Comparison of ENCODE assay signal across 1 cellular context in the genomic region with DNA sequence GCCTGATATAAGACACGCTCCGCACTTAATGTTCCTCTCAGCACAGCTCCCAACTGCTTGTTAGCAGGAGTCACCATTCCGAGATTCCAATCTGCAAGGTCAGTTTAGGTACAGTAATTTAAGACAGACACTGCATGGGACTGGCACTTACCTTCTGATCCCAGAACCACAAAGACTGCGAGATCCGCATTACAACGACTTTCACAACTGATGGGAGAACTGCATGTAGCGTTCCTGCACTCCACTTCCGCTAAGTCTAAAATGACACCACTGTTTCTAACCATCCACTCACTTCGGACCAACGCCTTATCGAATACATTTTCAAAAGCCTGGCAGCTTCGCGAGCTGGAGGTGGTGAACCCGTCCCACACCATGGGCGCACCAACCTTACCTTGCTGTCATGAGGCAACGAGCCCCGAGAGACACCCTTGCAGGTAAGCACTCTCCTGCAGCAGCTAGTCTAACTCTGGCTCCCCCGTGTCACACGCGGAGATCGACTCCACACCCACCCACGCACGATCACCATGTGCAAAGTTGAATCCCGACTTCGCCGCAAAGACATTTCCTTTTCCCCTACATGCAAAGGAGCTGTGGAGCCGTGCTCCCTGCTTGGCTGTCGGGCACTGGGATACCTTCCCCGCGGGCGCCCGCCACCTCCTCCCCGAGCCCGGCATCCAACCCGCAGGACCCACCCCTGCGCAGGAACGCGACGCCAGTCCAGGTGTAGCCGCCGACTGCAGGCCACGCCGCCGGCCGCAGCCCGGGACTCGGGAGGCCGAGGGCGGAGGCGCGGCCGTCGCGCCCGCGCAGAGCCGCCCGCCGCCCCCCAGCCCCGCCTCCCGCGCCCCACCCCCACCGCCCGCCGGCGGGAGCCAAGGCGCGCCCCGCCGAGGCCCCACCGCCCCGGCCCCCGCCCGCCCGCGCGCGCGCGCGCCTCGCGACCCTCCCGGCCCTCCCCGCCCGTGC.
TF ChIP-seq lines count a peak whose summit lies in the region.

No MANE protein-coding gene starts in this region.

TF ChIP-seq in GM12878, 131 proteins besides CTCF, POLR2A, EP300 and RAD21 (continues in another document):
- TF ChIP-seq KLF5 (IDR thresholded peaks at IDR 0.05; ENCODE audit: partially characterized antibody) (no peak), YY1 (IDR thresholded peaks at IDR 0.05; ENCODE audit: low read depth, low read length) (no peak), FOXK2 (IDR thresholded peaks at IDR 0.05) (no peak), CBFB (IDR thresholded peaks at IDR 0.05; ENCODE audit: low read depth) (no peak), MTA2 (IDR thresholded peaks at IDR 0.05; ENCODE audit: low read depth) (no peak), CHD1 (IDR thresholded peaks at IDR 0.05; ENCODE audit: low read depth, low read length) (no peak), ETV6 (conservative IDR thresholded peaks at IDR 0.05 in 1 of 2, IDR thresholded peaks at IDR 0.05 in 1 of 2; ENCODE audit: borderline replicate concordance in 1 of 2, low read depth in 1 of 2) (no peak), NR2C2 (IDR thresholded peaks at IDR 0.05; ENCODE audit: borderline replicate concordance, control insufficient read depth, insufficient read length, low read depth) (no peak), ASH2L (IDR thresholded peaks at IDR 0.05; ENCODE audit: borderline replicate concordance, low read depth) (no peak), EED (IDR thresholded peaks at IDR 0.05; ENCODE audit: low read depth) (no peak), GABPA (IDR thresholded peaks at IDR 0.05; ENCODE audit: low read depth) (no peak), SMARCA5 (IDR thresholded peaks at IDR 0.05) (no peak), TARDBP (IDR thresholded peaks at IDR 0.05; ENCODE audit: borderline replicate concordance) (no peak), HDGF (IDR thresholded peaks at IDR 0.05) (0 out of 2 replicates have a peak, but pooled peaks have one; percentile 55), JUND (IDR thresholded peaks at IDR 0.05; ENCODE audit: low read depth, low read length) (no peak), ZNF384 (IDR thresholded peaks at IDR 0.05; ENCODE audit: borderline replicate concordance, low read depth, low read length) (no peak), MYB (IDR thresholded peaks at IDR 0.05; ENCODE audit: borderline replicate concordance, low read depth, low read length) (no peak), RBBP5 (conservative IDR thresholded peaks at IDR 0.05) (no peak), KDM1A (IDR thresholded peaks at IDR 0.05; ENCODE audit: borderline replicate concordance) (no peak), ZNF622 (IDR thresholded peaks at IDR 0.05) (no peak), ATF7 (IDR thresholded peaks at IDR 0.05; ENCODE audit: low read depth) (no peak), BACH1 (IDR thresholded peaks at IDR 0.05; ENCODE audit: borderline replicate concordance) (0 out of 2 replicates have a peak, but pooled peaks have one; percentile 30), SIX5 (IDR thresholded peaks at IDR 0.05; ENCODE audit: low read depth, low read length, severe bottlenecking) (no peak)
- TF ChIP-seq, protein P1, sequence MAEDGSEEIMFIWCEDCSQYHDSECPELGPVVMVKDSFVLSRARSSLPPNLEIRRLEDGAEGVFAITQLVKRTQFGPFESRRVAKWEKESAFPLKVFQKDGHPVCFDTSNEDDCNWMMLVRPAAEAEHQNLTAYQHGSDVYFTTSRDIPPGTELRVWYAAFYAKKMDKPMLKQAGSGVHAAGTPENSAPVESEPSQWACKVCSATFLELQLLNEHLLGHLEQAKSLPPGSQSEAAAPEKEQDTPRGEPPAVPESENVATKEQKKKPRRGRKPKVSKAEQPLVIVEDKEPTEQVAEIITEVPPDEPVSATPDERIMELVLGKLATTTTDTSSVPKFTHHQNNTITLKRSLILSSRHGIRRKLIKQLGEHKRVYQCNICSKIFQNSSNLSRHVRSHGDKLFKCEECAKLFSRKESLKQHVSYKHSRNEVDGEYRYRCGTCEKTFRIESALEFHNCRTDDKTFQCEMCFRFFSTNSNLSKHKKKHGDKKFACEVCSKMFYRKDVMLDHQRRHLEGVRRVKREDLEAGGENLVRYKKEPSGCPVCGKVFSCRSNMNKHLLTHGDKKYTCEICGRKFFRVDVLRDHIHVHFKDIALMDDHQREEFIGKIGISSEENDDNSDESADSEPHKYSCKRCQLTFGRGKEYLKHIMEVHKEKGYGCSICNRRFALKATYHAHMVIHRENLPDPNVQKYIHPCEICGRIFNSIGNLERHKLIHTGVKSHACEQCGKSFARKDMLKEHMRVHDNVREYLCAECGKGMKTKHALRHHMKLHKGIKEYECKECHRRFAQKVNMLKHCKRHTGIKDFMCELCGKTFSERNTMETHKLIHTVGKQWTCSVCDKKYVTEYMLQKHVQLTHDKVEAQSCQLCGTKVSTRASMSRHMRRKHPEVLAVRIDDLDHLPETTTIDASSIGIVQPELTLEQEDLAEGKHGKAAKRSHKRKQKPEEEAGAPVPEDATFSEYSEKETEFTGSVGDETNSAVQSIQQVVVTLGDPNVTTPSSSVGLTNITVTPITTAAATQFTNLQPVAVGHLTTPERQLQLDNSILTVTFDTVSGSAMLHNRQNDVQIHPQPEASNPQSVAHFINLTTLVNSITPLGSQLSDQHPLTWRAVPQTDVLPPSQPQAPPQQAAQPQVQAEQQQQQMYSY (CRISPR knock-in tag; IDR thresholded peaks at IDR 0.05), result no peak
- TF ChIP-seq, protein P2, sequence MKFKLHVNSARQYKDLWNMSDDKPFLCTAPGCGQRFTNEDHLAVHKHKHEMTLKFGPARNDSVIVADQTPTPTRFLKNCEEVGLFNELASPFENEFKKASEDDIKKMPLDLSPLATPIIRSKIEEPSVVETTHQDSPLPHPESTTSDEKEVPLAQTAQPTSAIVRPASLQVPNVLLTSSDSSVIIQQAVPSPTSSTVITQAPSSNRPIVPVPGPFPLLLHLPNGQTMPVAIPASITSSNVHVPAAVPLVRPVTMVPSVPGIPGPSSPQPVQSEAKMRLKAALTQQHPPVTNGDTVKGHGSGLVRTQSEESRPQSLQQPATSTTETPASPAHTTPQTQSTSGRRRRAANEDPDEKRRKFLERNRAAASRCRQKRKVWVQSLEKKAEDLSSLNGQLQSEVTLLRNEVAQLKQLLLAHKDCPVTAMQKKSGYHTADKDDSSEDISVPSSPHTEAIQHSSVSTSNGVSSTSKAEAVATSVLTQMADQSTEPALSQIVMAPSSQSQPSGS (IDR thresholded peaks at IDR 0.05; ENCODE audit: low read length), result no peak
- TF ChIP-seq, protein P3, sequence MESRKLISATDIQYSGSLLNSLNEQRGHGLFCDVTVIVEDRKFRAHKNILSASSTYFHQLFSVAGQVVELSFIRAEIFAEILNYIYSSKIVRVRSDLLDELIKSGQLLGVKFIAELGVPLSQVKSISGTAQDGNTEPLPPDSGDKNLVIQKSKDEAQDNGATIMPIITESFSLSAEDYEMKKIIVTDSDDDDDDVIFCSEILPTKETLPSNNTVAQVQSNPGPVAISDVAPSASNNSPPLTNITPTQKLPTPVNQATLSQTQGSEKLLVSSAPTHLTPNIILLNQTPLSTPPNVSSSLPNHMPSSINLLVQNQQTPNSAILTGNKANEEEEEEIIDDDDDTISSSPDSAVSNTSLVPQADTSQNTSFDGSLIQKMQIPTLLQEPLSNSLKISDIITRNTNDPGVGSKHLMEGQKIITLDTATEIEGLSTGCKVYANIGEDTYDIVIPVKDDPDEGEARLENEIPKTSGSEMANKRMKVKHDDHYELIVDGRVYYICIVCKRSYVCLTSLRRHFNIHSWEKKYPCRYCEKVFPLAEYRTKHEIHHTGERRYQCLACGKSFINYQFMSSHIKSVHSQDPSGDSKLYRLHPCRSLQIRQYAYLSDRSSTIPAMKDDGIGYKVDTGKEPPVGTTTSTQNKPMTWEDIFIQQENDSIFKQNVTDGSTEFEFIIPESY (IDR thresholded peaks at IDR 0.05), result no peak
- TF ChIP-seq, protein P4, sequence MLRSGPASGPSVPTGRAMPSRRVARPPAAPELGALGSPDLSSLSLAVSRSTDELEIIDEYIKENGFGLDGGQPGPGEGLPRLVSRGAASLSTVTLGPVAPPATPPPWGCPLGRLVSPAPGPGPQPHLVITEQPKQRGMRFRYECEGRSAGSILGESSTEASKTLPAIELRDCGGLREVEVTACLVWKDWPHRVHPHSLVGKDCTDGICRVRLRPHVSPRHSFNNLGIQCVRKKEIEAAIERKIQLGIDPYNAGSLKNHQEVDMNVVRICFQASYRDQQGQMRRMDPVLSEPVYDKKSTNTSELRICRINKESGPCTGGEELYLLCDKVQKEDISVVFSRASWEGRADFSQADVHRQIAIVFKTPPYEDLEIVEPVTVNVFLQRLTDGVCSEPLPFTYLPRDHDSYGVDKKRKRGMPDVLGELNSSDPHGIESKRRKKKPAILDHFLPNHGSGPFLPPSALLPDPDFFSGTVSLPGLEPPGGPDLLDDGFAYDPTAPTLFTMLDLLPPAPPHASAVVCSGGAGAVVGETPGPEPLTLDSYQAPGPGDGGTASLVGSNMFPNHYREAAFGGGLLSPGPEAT (IDR thresholded peaks at IDR 0.05; ENCODE audit: low read depth), result no peak
- TF ChIP-seq, protein P5, sequence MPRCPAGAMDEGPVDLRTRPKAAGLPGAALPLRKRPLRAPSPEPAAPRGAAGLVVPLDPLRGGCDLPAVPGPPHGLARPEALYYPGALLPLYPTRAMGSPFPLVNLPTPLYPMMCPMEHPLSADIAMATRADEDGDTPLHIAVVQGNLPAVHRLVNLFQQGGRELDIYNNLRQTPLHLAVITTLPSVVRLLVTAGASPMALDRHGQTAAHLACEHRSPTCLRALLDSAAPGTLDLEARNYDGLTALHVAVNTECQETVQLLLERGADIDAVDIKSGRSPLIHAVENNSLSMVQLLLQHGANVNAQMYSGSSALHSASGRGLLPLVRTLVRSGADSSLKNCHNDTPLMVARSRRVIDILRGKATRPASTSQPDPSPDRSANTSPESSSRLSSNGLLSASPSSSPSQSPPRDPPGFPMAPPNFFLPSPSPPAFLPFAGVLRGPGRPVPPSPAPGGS (IDR thresholded peaks at IDR 0.05; ENCODE audit: borderline replicate concordance, insufficient read depth, low read depth, low read length, poor library complexity, severe bottlenecking), result no peak
- TF ChIP-seq, protein P6, sequence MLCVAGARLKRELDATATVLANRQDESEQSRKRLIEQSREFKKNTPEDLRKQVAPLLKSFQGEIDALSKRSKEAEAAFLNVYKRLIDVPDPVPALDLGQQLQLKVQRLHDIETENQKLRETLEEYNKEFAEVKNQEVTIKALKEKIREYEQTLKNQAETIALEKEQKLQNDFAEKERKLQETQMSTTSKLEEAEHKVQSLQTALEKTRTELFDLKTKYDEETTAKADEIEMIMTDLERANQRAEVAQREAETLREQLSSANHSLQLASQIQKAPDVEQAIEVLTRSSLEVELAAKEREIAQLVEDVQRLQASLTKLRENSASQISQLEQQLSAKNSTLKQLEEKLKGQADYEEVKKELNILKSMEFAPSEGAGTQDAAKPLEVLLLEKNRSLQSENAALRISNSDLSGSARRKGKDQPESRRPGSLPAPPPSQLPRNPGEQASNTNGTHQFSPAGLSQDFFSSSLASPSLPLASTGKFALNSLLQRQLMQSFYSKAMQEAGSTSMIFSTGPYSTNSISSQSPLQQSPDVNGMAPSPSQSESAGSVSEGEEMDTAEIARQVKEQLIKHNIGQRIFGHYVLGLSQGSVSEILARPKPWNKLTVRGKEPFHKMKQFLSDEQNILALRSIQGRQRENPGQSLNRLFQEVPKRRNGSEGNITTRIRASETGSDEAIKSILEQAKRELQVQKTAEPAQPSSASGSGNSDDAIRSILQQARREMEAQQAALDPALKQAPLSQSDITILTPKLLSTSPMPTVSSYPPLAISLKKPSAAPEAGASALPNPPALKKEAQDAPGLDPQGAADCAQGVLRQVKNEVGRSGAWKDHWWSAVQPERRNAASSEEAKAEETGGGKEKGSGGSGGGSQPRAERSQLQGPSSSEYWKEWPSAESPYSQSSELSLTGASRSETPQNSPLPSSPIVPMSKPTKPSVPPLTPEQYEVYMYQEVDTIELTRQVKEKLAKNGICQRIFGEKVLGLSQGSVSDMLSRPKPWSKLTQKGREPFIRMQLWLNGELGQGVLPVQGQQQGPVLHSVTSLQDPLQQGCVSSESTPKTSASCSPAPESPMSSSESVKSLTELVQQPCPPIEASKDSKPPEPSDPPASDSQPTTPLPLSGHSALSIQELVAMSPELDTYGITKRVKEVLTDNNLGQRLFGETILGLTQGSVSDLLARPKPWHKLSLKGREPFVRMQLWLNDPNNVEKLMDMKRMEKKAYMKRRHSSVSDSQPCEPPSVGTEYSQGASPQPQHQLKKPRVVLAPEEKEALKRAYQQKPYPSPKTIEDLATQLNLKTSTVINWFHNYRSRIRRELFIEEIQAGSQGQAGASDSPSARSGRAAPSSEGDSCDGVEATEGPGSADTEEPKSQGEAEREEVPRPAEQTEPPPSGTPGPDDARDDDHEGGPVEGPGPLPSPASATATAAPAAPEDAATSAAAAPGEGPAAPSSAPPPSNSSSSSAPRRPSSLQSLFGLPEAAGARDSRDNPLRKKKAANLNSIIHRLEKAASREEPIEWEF (IDR thresholded peaks at IDR 0.05; ENCODE audit: insufficient replicate concordance, low read depth, low read length), result no peak
- TF ChIP-seq, protein P7, sequence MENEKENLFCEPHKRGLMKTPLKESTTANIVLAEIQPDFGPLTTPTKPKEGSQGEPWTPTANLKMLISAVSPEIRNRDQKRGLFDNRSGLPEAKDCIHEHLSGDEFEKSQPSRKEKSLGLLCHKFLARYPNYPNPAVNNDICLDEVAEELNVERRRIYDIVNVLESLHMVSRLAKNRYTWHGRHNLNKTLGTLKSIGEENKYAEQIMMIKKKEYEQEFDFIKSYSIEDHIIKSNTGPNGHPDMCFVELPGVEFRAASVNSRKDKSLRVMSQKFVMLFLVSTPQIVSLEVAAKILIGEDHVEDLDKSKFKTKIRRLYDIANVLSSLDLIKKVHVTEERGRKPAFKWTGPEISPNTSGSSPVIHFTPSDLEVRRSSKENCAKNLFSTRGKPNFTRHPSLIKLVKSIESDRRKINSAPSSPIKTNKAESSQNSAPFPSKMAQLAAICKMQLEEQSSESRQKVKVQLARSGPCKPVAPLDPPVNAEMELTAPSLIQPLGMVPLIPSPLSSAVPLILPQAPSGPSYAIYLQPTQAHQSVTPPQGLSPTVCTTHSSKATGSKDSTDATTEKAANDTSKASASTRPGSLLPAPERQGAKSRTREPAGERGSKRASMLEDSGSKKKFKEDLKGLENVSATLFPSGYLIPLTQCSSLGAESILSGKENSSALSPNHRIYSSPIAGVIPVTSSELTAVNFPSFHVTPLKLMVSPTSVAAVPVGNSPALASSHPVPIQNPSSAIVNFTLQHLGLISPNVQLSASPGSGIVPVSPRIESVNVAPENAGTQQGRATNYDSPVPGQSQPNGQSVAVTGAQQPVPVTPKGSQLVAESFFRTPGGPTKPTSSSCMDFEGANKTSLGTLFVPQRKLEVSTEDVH (IDR thresholded peaks at IDR 0.05; ENCODE audit: low read depth, partially characterized antibody), result no peak
